Comparison of ENCODE assay signal across 8 cellular contexts in genomic region chr19:55279773-55280643, GRCh38. TPM values are rescaled to one million over a fixed set of nuclear protein-coding genes. Genes with fewer than 3 reads are reported as not detected.
DNase-seq lines count a peak whose midpoint lies in the region; ATAC-seq and TF ChIP-seq lines count a peak whose summit lies in the region.

TSS of gene HSPBP1 (minus strand) at chr19:55280110. CDS start at chr19:55279608, 502 bp downstream.

- peak; percentile 92 for ATAC-seq in naive thymus-derived CD4-positive, alpha-beta T cell
- peak; percentile 85 to 86 for ATAC-seq in stimulated activated naive B cell treated with anti-CD40 and anti-IgM and Interleukin-4, amounts not matched to agents 10 μg/mL and 1 μg/mL and 100 μg/mL, for 72 hours (replicated peaks)

- peaks cover 0 to 1% (median 0%) of the 10 kb centered on the region in 11 donors for H3K9me3 Mint-ChIP-seq in naive thymus-derived CD4-positive, alpha-beta T cell
- H3K9me3 Mint-ChIP-seq in stimulated activated naive B cell treated with anti-CD40 and anti-IgM and Interleukin-4, amounts not matched to agents 10 μg/mL and 1 μg/mL and 100 μg/mL, for 72 hours: no peaks in the 10 kb centered on the region

- no peak for TF ChIP-seq CTCF in fibroblast of lung (conservative IDR thresholded peaks at IDR 0.05 in 1 of 2, IDR thresholded peaks at IDR 0.05 in 1 of 2; ENCODE audit: low read depth in 1 of 2, low read length in 2 of 2)

- DNase-seq in DMS79 (lab: John Stamatoyannopoulos, UW): peak; percentile 94
- DNase-seq in GM23248: peak; percentile 95
- peak; percentile 91 for DNase-seq in LHCN-M2 (ENCODE audit: low read depth)
- peak; percentile 97 for DNase-seq in RPMI8226
- peak; percentile 84 to 88 for DNase-seq in activated T-helper 1 cell treated with anti-CD3 and anti-CD28 coated beads, Interleukin-2, amount 50 U/mL, for 16 hours (ENCODE audit: low read depth in 1 of 2, low spot score in 1 of 2)
- DNase-seq in fibroblast of lung (ENCODE audit: low read depth in 2 of 2): peak; percentile 95
- DNase-seq in naive thymus-derived CD4-positive, alpha-beta T cell: peak; percentile 88 to 96 (median 96)
- peak; percentile 97 for DNase-seq in stimulated activated naive B cell treated with anti-CD40 and anti-IgM and Interleukin-4, amounts not matched to agents 10 μg/mL and 1 μg/mL and 100 μg/mL, for 72 hours

- POLR2A ChIA-PET in naive thymus-derived CD4-positive, alpha-beta T cell (lab: Charles Lee): interaction anchor here (0.5 to 8.2 kb wide), 13 partner anchors 10 to 375 kb away, joined by 3 to 156 read pairs (median 5); partner anchors contain the start of genes KMT5C, PPP6R1, RPL28 and TMEM238

- in situ Hi-C loops in GM23248 (cut with MboI): no loop called here

- peak within 1 kb of the TSS; percentile 91 to 100 (median 98) for H3K27ac Mint-ChIP-seq in naive thymus-derived CD4-positive, alpha-beta T cell
- H3K27ac Mint-ChIP-seq in stimulated activated naive B cell treated with anti-CD40 and anti-IgM and Interleukin-4, amounts not matched to agents 10 μg/mL and 1 μg/mL and 100 μg/mL, for 72 hours: peak within 1 kb of the TSS; percentile 100

- no peaks in the 10 kb centered on the region for H3K9me2 ChIP-seq in GM23248 (ENCODE audit: insufficient read depth)

- H3K4me3 Mint-ChIP-seq in naive thymus-derived CD4-positive, alpha-beta T cell: peak within 1 kb of the TSS; percentile 92 to 100 (median 98)
- peak within 1 kb of the TSS; percentile 95 to 100 for H3K4me3 Mint-ChIP-seq in stimulated activated naive B cell treated with anti-CD40 and anti-IgM and Interleukin-4, amounts not matched to agents 10 μg/mL and 1 μg/mL and 100 μg/mL, for 72 hours

- H3K9me3 ChIP-seq in GM23248 (ENCODE audit: low read depth) (no peaks in the 10 kb centered on the region), fibroblast of lung (ENCODE audit: control insufficient read depth, insufficient read depth, low read depth, low read length) (no peaks in the 10 kb centered on the region)
- no peaks in the 10 kb centered on the region for H3K9me3 ChIP-seq in naive thymus-derived CD4-positive, alpha-beta T cell (ENCODE audit: control insufficient read depth in 2 of 3, low read length in 3 of 3)

- H3K4me1 ChIP-seq in GM23248 (ENCODE audit: insufficient read depth) (peaks cover 7% of the 10 kb centered on the region; the same call in 1 of the 2 replicates), fibroblast of lung (ENCODE audit: control insufficient read depth, extremely low read depth, insufficient read depth, low read length) (peaks cover 3% of the 10 kb centered on the region)
- peaks cover 6 to 32% of the 10 kb centered on the region in 2 donors for H3K4me1 ChIP-seq in naive thymus-derived CD4-positive, alpha-beta T cell (ENCODE audit: control insufficient read depth in 2 of 2, insufficient read depth in 2 of 2, low read length in 2 of 2)

- H3K4me1 Mint-ChIP-seq in naive thymus-derived CD4-positive, alpha-beta T cell: peaks cover 12 to 52% (median 39%) of the 10 kb centered on the region in 7 donors
- H3K4me1 Mint-ChIP-seq in stimulated activated naive B cell treated with anti-CD40 and anti-IgM and Interleukin-4, amounts not matched to agents 10 μg/mL and 1 μg/mL and 100 μg/mL, for 72 hours: peaks cover 38 to 60% of the 10 kb centered on the region in 2 donors

- H3K9ac ChIP-seq in GM23248: peak within 1 kb of the TSS; percentile 85
- peak within 1 kb of the TSS; percentile 83 for H3K9ac ChIP-seq in fibroblast of lung (ENCODE audit: insufficient read depth, low read length)

- H3K4me2 ChIP-seq in GM23248 (ENCODE audit: unreplicated experiment) (peak within 1 kb of the TSS; percentile 73), fibroblast of lung (ENCODE audit: extremely low read depth, insufficient read depth, low read length) (peak within 1 kb of the TSS; percentile 93)

- peak within 1 kb of the TSS; percentile 98 for H3K4me3 ChIP-seq in GM23248
- H3K4me3 ChIP-seq in fibroblast of lung (replicated peaks in 1 of 4; ENCODE audit: control extremely low read depth in 1 of 4, insufficient read depth in 1 of 4, low read depth in 3 of 4, low read length in 4 of 4): peak within 1 kb of the TSS; percentile 82 to 99 (median 94)
- peak within 1 kb of the TSS; percentile 91 for H3K4me3 ChIP-seq in naive thymus-derived CD4-positive, alpha-beta T cell (ENCODE audit: low read length)

- H3K27ac ChIP-seq in GM23248 (peak within 1 kb of the TSS; percentile 63), fibroblast of lung (ENCODE audit: insufficient read depth, low read length) (peak within 1 kb of the TSS; percentile 94)
- H3K27ac ChIP-seq in naive thymus-derived CD4-positive, alpha-beta T cell (ENCODE audit: low read depth, low read length): peak within 1 kb of the TSS; percentile 89

- H4K20me1 ChIP-seq in GM23248 (ENCODE audit: insufficient read depth) (no peaks in the 10 kb centered on the region), fibroblast of lung (ENCODE audit: control insufficient read depth, extremely low read depth, insufficient read depth, low read length) (no peaks in the 10 kb centered on the region)

- H3F3A ChIP-seq in GM23248 (ENCODE audit: insufficient read depth): peaks cover 6% of the 10 kb centered on the region; the same call in 1 of the 2 replicates

- 5 to 6% methylated on average over 41 to 49 of the region's 52 CpGs for WGBS in GM23248 (ENCODE audit: low coverage in 1 of 2, low lambda C conversion rate in 2 of 2, missing lambda C conversion rate in 2 of 2), 2 experiments

- H3K36me3 Mint-ChIP-seq in naive thymus-derived CD4-positive, alpha-beta T cell: peaks cover 0 to 19% (median 8%) of the 10 kb centered on the region in 5 donors
- H3K36me3 Mint-ChIP-seq in stimulated activated naive B cell treated with anti-CD40 and anti-IgM and Interleukin-4, amounts not matched to agents 10 μg/mL and 1 μg/mL and 100 μg/mL, for 72 hours: peaks cover 17 to 19% of the 10 kb centered on the region in 2 donors

- H3K36me3 ChIP-seq in GM23248 (ENCODE audit: low read depth) (no peaks in the 10 kb centered on the region), fibroblast of lung (ENCODE audit: control insufficient read depth, insufficient read depth, low read length) (peaks cover 2% of the 10 kb centered on the region)
- H3K36me3 ChIP-seq in naive thymus-derived CD4-positive, alpha-beta T cell (ENCODE audit: control insufficient read depth in 2 of 3, insufficient read depth in 3 of 3, low read length in 3 of 3): peaks cover 0 to 24% (median 0%) of the 10 kb centered on the region in 3 experiments

- H3K79me2 ChIP-seq in GM23248 (ENCODE audit: insufficient read depth) (peaks cover 13% of the 10 kb centered on the region; the same call in 1 of the 2 replicates), fibroblast of lung (ENCODE audit: control insufficient read depth, insufficient read depth, low read length) (no peaks in the 10 kb centered on the region)

- CTCF ChIA-PET in naive thymus-derived CD4-positive, alpha-beta T cell (lab: Charles Lee): interaction anchor here (0.8 to 1.5 kb wide), 3 partner anchors 11 to 139 kb away, joined by 4 to 6 read pairs (median 5); no protein-coding TSS in a partner anchor

- H3K27me3 ChIP-seq in GM23248 (replicated peaks; ENCODE audit: insufficient read depth) (no peaks in the 10 kb centered on the region), fibroblast of lung (ENCODE audit: control insufficient read depth, insufficient read depth, low read length) (no peaks in the 10 kb centered on the region)
- H3K27me3 ChIP-seq in naive thymus-derived CD4-positive, alpha-beta T cell (ENCODE audit: control insufficient read depth in 2 of 2, insufficient read depth in 2 of 2, low read length in 2 of 2): no peaks in the 10 kb centered on the region

- H2AFZ ChIP-seq in GM23248 (peak within 1 kb of the TSS; percentile 90), fibroblast of lung (ENCODE audit: low read length) (peak within 1 kb of the TSS; percentile 94)

- intact Hi-C loops in naive thymus-derived CD4-positive, alpha-beta T cell (cut with micrococcal nuclease): loop anchor here (1.0 to 2.0 kb wide), 15 partner anchors 12 to 344 kb away; partner anchors contain the start of genes KMT5C (in 2 of the 2), PPP6R1 (in 2 of the 2), RPL28 (in 2 of the 2) and ZNF628 (in 2 of the 2)

- H3K27me3 Mint-ChIP-seq in naive thymus-derived CD4-positive, alpha-beta T cell: peaks cover 0 to 9% (median 0%) of the 10 kb centered on the region in 5 donors
- H3K27me3 Mint-ChIP-seq in stimulated activated naive B cell treated with anti-CD40 and anti-IgM and Interleukin-4, amounts not matched to agents 10 μg/mL and 1 μg/mL and 100 μg/mL, for 72 hours: peaks cover 9 to 15% of the 10 kb centered on the region in 2 donors

RNA-seq across cellular contexts. Expression of gene HSPBP1, which starts in this region (rescaled TPM):
- total RNA-seq in GM23248 (2014; rRNA removed; shearing (Covaris generic)): 31.9 and 42.5 TPM in 2 replicates
- 60.2 and 62.5 TPM in 2 replicates for polyA plus RNA-seq in GM23248 (2016; fragmentation: Nextera tagmentation; extraction: Ambion mirVana)
- 45.7 and 49.8 TPM in 2 replicates for total RNA-seq in LHCN-M2 (2014; rRNA removed)
- polyA plus RNA-seq in LHCN-M2 (2012): 48.2 TPM
- total RNA-seq in fibroblast of lung: 19.8 and 21.5 TPM in 2 replicates
- polyA plus RNA-seq in fibroblast of lung: 12.5 and 15.8 TPM in 2 replicates
- 26.9 and 42.7 TPM in 2 replicates for polyA plus RNA-seq in fibroblast of lung (2012)
- polyA minus RNA-seq in fibroblast of lung (ENCODE audit: low replicate concordance): 20.4 and 22.7 TPM in 2 replicates
- 10 to 100 TPM; 15.0 to 30.0 (median 16.0) TPM for total RNA-seq in naive thymus-derived CD4-positive, alpha-beta T cell
- 10 to 100 TPM; 35.4 to 44.7 TPM for polyA plus RNA-seq in naive thymus-derived CD4-positive, alpha-beta T cell

Comparison
In these comparisons a context has a peak if more than half of its experiments do, and no peak if none do; other contexts are left out.
1. Peak in every context shown above with its lines: DNase-seq, ATAC-seq, H3K4me3 ChIP-seq and H3K27ac ChIP-seq.